ENCODE assay signal across 8 cellular contexts in genomic region chr19:49056101-49056901, GRCh38. TPM values are rescaled to one million over a fixed set of nuclear protein-coding genes. Genes with fewer than 3 reads are reported as not detected.
DNase-seq lines count a peak whose midpoint lies in the region; ATAC-seq and TF ChIP-seq lines count a peak whose summit lies in the region.

No MANE protein-coding gene starts in this region.

- H3K27me3 ChIP-seq in brain microvascular endothelial cell (replicated peaks), result no peaks in the 10 kb centered on the region
- H3K27me3 ChIP-seq in spleen (replicated peaks in 1 of 7), result peaks cover 0 to 63% (median 26%) of the 10 kb centered on the region in 7 donors

- peaks cover 28% of the 10 kb centered on the region for H3K4me1 Mint-ChIP-seq in HFFc6 (ENCODE audit: low read depth)
- H3K4me1 Mint-ChIP-seq in immature natural killer cell, result peaks cover 18 to 20% of the 10 kb centered on the region in 2 donors

- peaks cover 14 to 30% (median 23%) of the 10 kb centered on the region in 6 donors for H3K4me1 ChIP-seq in spleen

- no peak overlapping the region for H3K27ac ChIP-seq in brain microvascular endothelial cell
- H3K27ac ChIP-seq in spleen, result no peak overlapping the region

- H3K9me3 Mint-ChIP-seq in HFFc6, result no peaks in the 10 kb centered on the region
- no peaks in the 10 kb centered on the region for H3K9me3 Mint-ChIP-seq in immature natural killer cell

- in situ Hi-C loops in brain microvascular endothelial cell (cut with HindIII; ENCODE audit: low pct_ligation_motif_present, low sequenced_read_pairs), result no loop called here

- TF ChIP-seq POLR2A in spleen (IDR thresholded peaks at IDR 0.05), result no peak

- ATAC-seq in HG02970 (IDR thresholded peaks at IDR 0.05; ENCODE audit: low FRiP score, unreplicated experiment) (no peak), HG03280 (IDR thresholded peaks at IDR 0.05; ENCODE audit: unreplicated experiment) (no peak)

- intact Hi-C loops in spleen (cut with DNase I; ENCODE audit: low total_unique reads), result no loop called here

- peak overlapping the region; percentile 81 for H3K27ac Mint-ChIP-seq in HFFc6
- H3K27ac Mint-ChIP-seq in immature natural killer cell, result no peak overlapping the region

- peak overlapping the region; percentile 64 for H3K4me3 ChIP-seq in brain microvascular endothelial cell (ENCODE audit: low read depth, low read length)
- H3K4me3 ChIP-seq in spleen, result peak overlapping the region; percentile 33 to 73 (median 51)

- H3K4me3 Mint-ChIP-seq in HFFc6 (peak overlapping the region; percentile 90), immature natural killer cell (peak overlapping the region; percentile 81 to 92 (median 89))

- H3K27me3 Mint-ChIP-seq in HFFc6 (ENCODE audit: insufficient read depth) (peaks cover 3% of the 10 kb centered on the region), immature natural killer cell (ENCODE audit: low read depth in 3 of 3) (peaks cover 10 to 20% (median 13%) of the 10 kb centered on the region in 3 donors)

- 0 to 3% (median 1%) methylated on average over 10 to 63 of the region's 63 CpGs for WGBS in spleen, 5 donors

- DNase-seq in COLO668 (lab: John Stamatoyannopoulos, UW; ENCODE audit: unreplicated experiment) (peak; percentile 61), HFFc6 (no peak), T-helper 22 cell (ENCODE audit: low read depth) (peak; percentile 14), brain microvascular endothelial cell (peak; percentile 9), immature natural killer cell (peak; percentile 53 to 57 (median 55)), spleen (peak; percentile 86)

- no peaks in the 10 kb centered on the region for H3K9me3 ChIP-seq in spleen

- H3K36me3 ChIP-seq in brain microvascular endothelial cell (replicated peaks), result no peaks in the 10 kb centered on the region
- no peaks in the 10 kb centered on the region for H3K36me3 ChIP-seq in spleen

- TF ChIP-seq CTCF in HFFc6 (IDR thresholded peaks at IDR 0.05) (peak; percentile 67), brain microvascular endothelial cell (IDR thresholded peaks at IDR 0.05; ENCODE audit: low read depth, low read length, missing control alignments) (peak; percentile 38), spleen (IDR thresholded peaks at IDR 0.05 in 8 of 11, conservative IDR thresholded peaks at IDR 0.05 in 3 of 11) (peak in 7 of 11 experiments; percentile 16 to 55 (median 45))

- H3K36me3 Mint-ChIP-seq in HFFc6 (ENCODE audit: low read depth) (peaks cover 10% of the 10 kb centered on the region), immature natural killer cell (peaks cover 0 to 5% (median 4%) of the 10 kb centered on the region in 3 donors)

RNA-seq across cellular contexts. Expression of gene CGB7, which starts 1.2 kb away (rescaled TPM):
- total RNA-seq in HFFc6 (2021; fragmentation: NEBNext Ultra II Directional; extraction: Animal tissue kit (Norgen Biotek cat#: 25700)), result 1 to 10 TPM in 4 of 6 experiments, under 1 TPM in 2; 0.36 to 2.2 (median 2.1) TPM
- polyA plus RNA-seq in immature natural killer cell (not detected), spleen (under 1 TPM in 2 of 3 donors, not detected in 1; 0.03 to 0.06 TPM)
- total RNA-seq in spleen, result not detected

RNA-seq across cellular contexts. Expression of gene CGB8, which starts 7.4 kb away (rescaled TPM):
- 1 to 10 TPM in 4 of 6 experiments, under 1 TPM in 1, not detected in 1; 0.83 to 3.8 (median 3.7) TPM for total RNA-seq in HFFc6 (2021; fragmentation: NEBNext Ultra II Directional; extraction: Animal tissue kit (Norgen Biotek cat#: 25700))
- polyA plus RNA-seq in immature natural killer cell (not detected), spleen (not detected)
- total RNA-seq in spleen, result not detected

RNA-seq across cellular contexts. Expression of gene NTF4, which starts 8.3 kb away (rescaled TPM):
- 1 to 10 TPM in 2 of 6 experiments, under 1 TPM in 2, not detected in 2; 0.82 to 1.5 (median 1.1) TPM for total RNA-seq in HFFc6 (2021; fragmentation: NEBNext Ultra II Directional; extraction: Animal tissue kit (Norgen Biotek cat#: 25700))
- not detected for polyA plus RNA-seq in immature natural killer cell
- total RNA-seq in spleen, result not detected
- not detected for polyA plus RNA-seq in spleen

RNA-seq across cellular contexts. Expression of gene CGB5, which starts 12.7 kb away (rescaled TPM):
- total RNA-seq in HFFc6 (2021; fragmentation: NEBNext Ultra II Directional; extraction: Animal tissue kit (Norgen Biotek cat#: 25700)), result under 1 TPM in 2 of 6 experiments, not detected in 4; 0.23 to 0.75 TPM
- polyA plus RNA-seq in immature natural killer cell (not detected), spleen (not detected)
- not detected for total RNA-seq in spleen

RNA-seq across cellular contexts. Expression of gene KCNA7, which starts 16.2 kb away (rescaled TPM):
- total RNA-seq in HFFc6 (2021; fragmentation: NEBNext Ultra II Directional; extraction: Animal tissue kit (Norgen Biotek cat#: 25700)), result not detected
- polyA plus RNA-seq in immature natural killer cell, result not detected
- not detected for total RNA-seq in spleen
- under 1 TPM in 1 of 3 donors, not detected in 2; 0.02 TPM for polyA plus RNA-seq in spleen
